ENCODE assay signal across 9 cellular contexts in the genomic region with DNA sequence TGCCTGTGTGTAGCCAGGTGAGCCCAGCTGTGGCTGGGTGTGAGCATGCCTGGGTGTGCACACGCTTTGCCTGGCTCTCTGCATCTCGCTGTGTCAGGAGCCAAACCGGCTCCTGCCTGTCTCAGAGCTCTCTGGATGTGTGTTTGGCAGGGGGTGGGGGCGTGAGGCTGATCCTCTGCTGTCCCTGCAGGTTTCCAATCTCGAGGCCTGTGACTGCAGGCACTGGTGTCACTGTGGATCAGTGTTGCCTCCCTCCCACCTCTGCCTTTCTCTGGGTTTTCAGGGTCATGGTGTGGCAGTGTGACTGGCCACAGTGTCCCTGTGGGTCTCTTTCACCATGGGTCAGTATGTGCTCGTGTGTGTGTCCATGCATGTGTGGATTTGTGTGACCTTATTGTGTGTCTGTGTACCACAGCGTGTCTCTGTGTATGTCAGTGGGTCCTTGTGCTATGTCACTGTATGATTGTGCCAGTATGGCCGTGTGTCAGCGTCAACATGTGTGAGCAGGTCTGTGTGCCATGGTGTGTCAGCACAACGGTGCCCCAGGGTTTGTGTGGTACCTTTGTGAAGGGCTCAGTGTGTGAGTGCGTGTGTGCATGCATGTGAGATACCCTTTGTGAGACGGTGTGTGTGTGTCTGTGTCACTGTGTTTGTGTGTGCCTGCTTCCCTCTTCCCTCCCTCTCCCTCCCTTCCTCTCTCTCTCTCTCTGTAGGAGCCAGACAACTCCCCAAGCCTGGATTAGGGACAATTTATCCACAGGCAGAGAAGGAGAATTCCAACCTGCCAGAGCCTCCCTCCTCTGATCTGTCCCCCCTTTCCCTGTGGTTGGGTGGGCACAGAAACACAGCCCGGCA. TPM values are rescaled to one million over a fixed set of nuclear protein-coding genes. Genes with fewer than 3 reads are reported as not detected.
DNase-seq lines count a peak whose midpoint lies in the region; ATAC-seq, FAIRE-seq and TF ChIP-seq lines count a peak whose summit lies in the region.
"Had no signal": no experiment of that assay in that cellular context is flagged by ENCODE, and none has a peak within 500 bp of the region (broad histone marks: within the 10 kb centered on the region; RNA-seq: fewer than 3 reads in every experiment).

No MANE protein-coding gene starts in this region.

- peaks cover 2% of the 10 kb centered on the region; the same call in 1 of the 2 replicates for H3K23me2 ChIP-seq in H1 (ENCODE audit: low read depth, low read length)

- CTCF ChIA-PET in H1 (lab: Charles Lee; ENCODE audit: partially characterized antibody), result interaction anchor here (0.7 to 56.1 kb wide), 10 partner anchors 2 to 368 kb away, joined by 3 to 1807 read pairs (median 5); a partner anchor contains a TSS

- peak overlapping the region in 9 of 10 donors; percentile 20 to 77 (median 69) for H3K27ac Mint-ChIP-seq in naive thymus-derived CD8-positive, alpha-beta T cell

- H3K9ac ChIP-seq in H1 (replicated peaks in 1 of 4; ENCODE audit: extremely low read depth in 1 of 4, low read depth in 3 of 4, low read length in 3 of 4), result no peak overlapping the region; a peak in 2 of 7 replicates

- H3K9me3 ChIP-seq in heart left ventricle, result no peaks in the 10 kb centered on the region
- H3K9me3 ChIP-seq in H1 (ENCODE audit: insufficient read depth in 2 of 2, low read depth in 1 of 2, low read length in 1 of 2), result no peaks in the 10 kb centered on the region

- no peaks in the 10 kb centered on the region for H3K9me3 Mint-ChIP-seq in naive thymus-derived CD8-positive, alpha-beta T cell

- H3K4me3 ChIP-seq in heart left ventricle (no peak overlapping the region), H1 (ENCODE audit: extremely low read depth in 1 of 4, insufficient read depth in 2 of 4, low read depth in 3 of 4, low read length in 4 of 4) (no peak overlapping the region), urinary bladder (ENCODE audit: low read depth, low read length) (no peak overlapping the region)

- H4K91ac ChIP-seq in H1 (replicated peaks; ENCODE audit: insufficient read length, low read length), result peak overlapping the region; percentile 77

- no peak overlapping the region for H4K5ac ChIP-seq in H1 (ENCODE audit: insufficient read length, low read depth, low read length)

- H3K27me3 Mint-ChIP-seq in naive thymus-derived CD8-positive, alpha-beta T cell, result no peaks in the 10 kb centered on the region

- H3K23ac ChIP-seq in H1 (ENCODE audit: insufficient read length), result no peak overlapping the region

- peak overlapping the region; percentile 96 for H2BK12ac ChIP-seq in H1 (ENCODE audit: low read depth, low read length)

- H3K4me1 Mint-ChIP-seq in naive thymus-derived CD8-positive, alpha-beta T cell, result peaks cover 34 to 72% (median 58%) of the 10 kb centered on the region in 4 donors

- ATAC-seq in heart left ventricle, result no peak
- no peak for ATAC-seq in naive thymus-derived CD8-positive, alpha-beta T cell

- POLR2A ChIA-PET in H1 (lab: Charles Lee; ENCODE audit: partially characterized antibody), result interaction anchor here (1.0 to 24.3 kb wide), 5 partner anchors 15 to 133 kb away, joined by 3 to 350 read pairs (median 33); a partner anchor contains a TSS
- POLR2A ChIA-PET in naive thymus-derived CD8-positive, alpha-beta T cell (lab: Charles Lee), result interaction anchor here (0.7 to 0.8 kb wide), 2 partner anchors 32 to 35 kb away, joined by 3 read pairs; no protein-coding TSS in a partner anchor

- no peak for TF ChIP-seq EP300 in H1 (IDR thresholded peaks at IDR 0.05; ENCODE audit: borderline replicate concordance in 1 of 2, low read depth in 2 of 2, low read length in 2 of 2)

- peak overlapping the region; percentile 96 for H3K4ac ChIP-seq in H1 (replicated peaks; ENCODE audit: insufficient read length, low read depth, low read length)

- TF ChIP-seq POLR2A in heart left ventricle (IDR thresholded peaks at IDR 0.05) (no peak), H1 (IDR thresholded peaks at IDR 0.05; ENCODE audit: control extremely low read depth in 1 of 2, low read depth in 2 of 2, low read length in 2 of 2) (no peak)

- no peak overlapping the region for H3K4me3 Mint-ChIP-seq in naive thymus-derived CD8-positive, alpha-beta T cell

- WGBS in heart left ventricle, 4 donors, result 36 to 43% (median 40%) methylated on average over 12 to 13 of the region's 13 CpGs
- 83% methylated on average over 13 of the region's 13 CpGs; no CpG with 5 or more reads in 1 of the 2 experiments for WGBS in H1 (ENCODE audit: extremely low coverage in 1 of 2, insufficient coverage in 1 of 2, insufficient read length in 1 of 2, insufficient replicate concordance in 2 of 2, low coverage in 1 of 2, low lambda C conversion rate in 2 of 2, missing lambda C conversion rate in 1 of 2), 2 experiments
- 32% methylated on average over 13 of the region's 13 CpGs for WGBS in urinary bladder

- H3K79me1 ChIP-seq in H1 (ENCODE audit: low read depth, low read length), result peaks cover 17% of the 10 kb centered on the region

- peak overlapping the region; percentile 98 for H2BK20ac ChIP-seq in H1 (ENCODE audit: low read length)

- H2AFZ ChIP-seq in H1 (ENCODE audit: low read length), result no peak overlapping the region

- no peak overlapping the region for H3K56ac ChIP-seq in H1 (replicated peaks; ENCODE audit: insufficient read length, low read depth, low read length)

- no peak for TF ChIP-seq RAD21 in H1 (IDR thresholded peaks at IDR 0.05 in 1 of 2, conservative IDR thresholded peaks at IDR 0.05 in 1 of 2; ENCODE audit: low read depth in 2 of 2, low read length in 2 of 2)

- no peak for FAIRE-seq in H1 (lab: Jason Lieb, UNC)

- peaks cover 9 to 26% of the 10 kb centered on the region in 2 experiments for H4K20me1 ChIP-seq in H1 (replicated peaks in 1 of 2; ENCODE audit: control insufficient read depth in 1 of 2, insufficient read depth in 2 of 2, low read length in 2 of 2)

- TF ChIP-seq CTCF in heart left ventricle (IDR thresholded peaks at IDR 0.05), result no peak
- no peak for TF ChIP-seq CTCF in H1 (IDR thresholded peaks at IDR 0.05; ENCODE audit: control extremely low read depth in 1 of 3, insufficient read depth in 1 of 3, low read depth in 1 of 3, low read length in 3 of 3)

- H2BK15ac ChIP-seq in H1 (ENCODE audit: low read length), result peak overlapping the region; percentile 99

- peaks cover 0 to 35% of the 10 kb centered on the region in 2 experiments; a peak in 2 of 4 replicates for H3K79me2 ChIP-seq in H1 (ENCODE audit: control insufficient read depth in 1 of 2, insufficient read depth in 2 of 2, low read length in 2 of 2)

- peak overlapping the region; percentile 54 for H2AK5ac ChIP-seq in H1 (ENCODE audit: low read depth, low read length)

- no peaks in the 10 kb centered on the region for H3K36me3 Mint-ChIP-seq in naive thymus-derived CD8-positive, alpha-beta T cell

- no peak overlapping the region for H3K14ac ChIP-seq in H1 (ENCODE audit: insufficient read length)

- H3K27me3 ChIP-seq in heart left ventricle, result no peaks in the 10 kb centered on the region
- no peaks in the 10 kb centered on the region; a peak in 1 of 7 replicates for H3K27me3 ChIP-seq in H1 (replicated peaks in 1 of 4; ENCODE audit: control insufficient read depth in 3 of 4, extremely low read depth in 1 of 4, insufficient read depth in 3 of 4, low read length in 3 of 4)

- intact Hi-C loops in heart left ventricle (cut with DNase I) (loop anchor here in 2 of 10 donors (2.0 to 5.0 kb wide), 2 partner anchors 37 to 40 kb away; no protein-coding TSS in a partner anchor), cardiac septum (cut with DNase I) (loop anchor here (5.0 kb wide), 1 partner anchor 33 kb away; no protein-coding TSS in a partner anchor)

- peak in 1 of 5 donors; percentile 40 for DNase-seq in heart left ventricle
- DNase-seq in cardiac septum (ENCODE audit: low spot score), result no peak
- no peak for DNase-seq in H1 (ENCODE audit: low read depth in 1 of 2, low spot score in 2 of 2)
- DNase-seq in naive thymus-derived CD8-positive, alpha-beta T cell, result no peak
- DNase-seq in HCEC 1CT, result no peak
- no peak for DNase-seq in GM19238 (ENCODE audit: insufficient read length, low spot score)
- no peak for DNase-seq in SKM-1 treated with dmso at 0.1 percent for 144 hours (lab: John Stamatoyannopoulos, UW; ENCODE audit: unreplicated experiment)
- DNase-seq: OCI-M1 had no signal

- no peak overlapping the region for H2BK120ac ChIP-seq in H1 (replicated peaks; ENCODE audit: low read depth, low read length)

- H3K36me3 ChIP-seq in heart left ventricle (peaks cover 0 to 19% (median 9%) of the 10 kb centered on the region in 9 donors), H1 (ENCODE audit: control insufficient read depth in 2 of 4, insufficient read depth in 4 of 4, low read length in 3 of 4) (no peaks in the 10 kb centered on the region; a peak in 1 of 8 replicates), urinary bladder (ENCODE audit: insufficient read depth) (no peaks in the 10 kb centered on the region)

- peak overlapping the region; percentile 6; the same call in 1 of the 2 replicates for H4K8ac ChIP-seq in H1 (ENCODE audit: extremely low read depth, insufficient read depth, low read length)

- H3K4me2 ChIP-seq in H1 (ENCODE audit: insufficient read depth in 1 of 2, low read depth in 2 of 2, low read length in 2 of 2), result no peak overlapping the region

- peak overlapping the region; percentile 20 to 95 (median 90) for H3K27ac ChIP-seq in heart left ventricle
- peak overlapping the region; percentile 47; the same call in 1 of the 2 replicates for H3K27ac ChIP-seq in H1 (ENCODE audit: low read depth, low read length)
- peak overlapping the region; percentile 73 for H3K27ac ChIP-seq in urinary bladder (ENCODE audit: low read depth)

- H2BK5ac ChIP-seq in H1 (ENCODE audit: low read depth, low read length), result peak overlapping the region; percentile 90

- peak overlapping the region; percentile 43 for H3K18ac ChIP-seq in H1 (ENCODE audit: extremely low read depth, low read length)

- peaks cover 20 to 94% (median 84%) of the 10 kb centered on the region in 12 donors for H3K4me1 ChIP-seq in heart left ventricle
- peaks cover 13 to 66% (median 40%) of the 10 kb centered on the region in 4 experiments for H3K4me1 ChIP-seq in H1 (replicated peaks in 1 of 4; ENCODE audit: control insufficient read depth in 3 of 4, insufficient read depth in 4 of 4, low read length in 3 of 4)
- peaks cover 2% of the 10 kb centered on the region for H3K4me1 ChIP-seq in urinary bladder (ENCODE audit: insufficient read depth)

RNA-seq across cellular contexts. Expression of a gene that starts 43.4 kb away (rescaled TPM):
- total RNA-seq in heart left ventricle (10 to 100 TPM; 29.2 to 50.2 (median 42.1) TPM), cardiac septum (57.7 TPM), urinary bladder (19.0 TPM)
- polyA plus RNA-seq in heart left ventricle (10 to 100 TPM; 25.8 to 48.4 TPM), H1 (2011; rRNA removed) (4.4 and 8.6 TPM in 2 replicates), urinary bladder (44.8 TPM)
- 35.1 and 39.4 TPM in 2 replicates for total RNA-seq in H1 (2021; fragmentation: NEBNext Ultra II Directional; extraction: Animal tissue kit (Norgen Biotek cat#: 25700))
- polyA plus RNA-seq in H1 (2011; cell fraction: cytosol; rRNA removed), result 3.3 TPM
- polyA plus RNA-seq in H1 (2011; cell fraction: nucleus; rRNA removed), result 17.1 TPM
- polyA plus RNA-seq in H1 (2012, experiment 1 of 2), result 18.4 to 23.0 TPM (median 21.1 TPM) in 4 replicates
- 17.0 TPM for polyA plus RNA-seq in H1 (2012, experiment 2 of 2)
- polyA plus RNA-seq in H1 (2013, experiment 1 of 2), result 11.2 TPM
- polyA plus RNA-seq in H1 (2013, experiment 2 of 2), result 11.1 TPM
- 4.4 and 6.1 TPM in 2 replicates for polyA minus RNA-seq in H1 (2011; rRNA and poly(A)+ RNA removed)
- polyA minus RNA-seq in H1 (2011; cell fraction: cytosol; rRNA and poly(A)+ RNA removed), result 11.9 TPM
- 10.5 TPM for polyA minus RNA-seq in H1 (2011; cell fraction: nucleus; rRNA and poly(A)+ RNA removed)
- 10 to 100 TPM; 19.6 to 24.7 TPM for total RNA-seq in naive thymus-derived CD8-positive, alpha-beta T cell
- polyA plus RNA-seq in naive thymus-derived CD8-positive, alpha-beta T cell, result 1 to 10 TPM in 2 of 3 donors, under 1 TPM in 1; 0.57 to 2.4 (median 1.0) TPM
